Comparison of ENCODE assay signal across 8 cellular contexts in genomic region chr2:74199275-74199701, GRCh38. TPM values are rescaled to one million over a fixed set of nuclear protein-coding genes. Genes with fewer than 3 reads are reported as not detected.
DNase-seq lines count a peak whose midpoint lies in the region; ATAC-seq and TF ChIP-seq lines count a peak whose summit lies in the region.

No MANE protein-coding gene starts in this region.

- H3K27ac ChIP-seq in ectodermal cell (ENCODE audit: insufficient read depth, low read depth, low read length, poor library complexity, severe bottlenecking) (peak overlapping the region; percentile 99), neural cell (ENCODE audit: low read length) (peak overlapping the region; percentile 45)

- H3K4me3 ChIP-seq in ectodermal cell (ENCODE audit: insufficient read depth, low read depth, low read length) (peak overlapping the region; percentile 83), neural cell (ENCODE audit: low read length) (peak overlapping the region; percentile 97)

- DNase-seq in CD1c-positive myeloid dendritic cell (ENCODE audit: extremely low spot score) (peak; percentile 27), MV-4-11 (lab: John Stamatoyannopoulos, UW) (peak; percentile 52), HPDE6-E6E7 (ENCODE audit: extremely low spot score) (no peak), HuH-7.5 (ENCODE audit: low spot score) (no peak)
- DNase-seq in effector CD8-positive, alpha-beta T cell (lab: John Stamatoyannopoulos, UW): no peak

- H3K4me1 ChIP-seq in ectodermal cell (ENCODE audit: control insufficient read depth, insufficient read depth, low read length): peaks cover 9% of the 10 kb centered on the region

- H3K36me3 ChIP-seq in ectodermal cell (ENCODE audit: control insufficient read depth, insufficient read depth, low read length) (no peaks in the 10 kb centered on the region), neural cell (ENCODE audit: insufficient read depth, low read length) (no peaks in the 10 kb centered on the region)

- WGBS in ectodermal cell, 2 experiments: 0 to 1% methylated on average over 18 to 19 of the region's 20 CpGs

- H3F3A ChIP-seq in neural cell (ENCODE audit: insufficient read depth, low read length, poor library complexity, severe bottlenecking): peaks cover 5% of the 10 kb centered on the region

- TF ChIP-seq EP300 in neural cell (conservative IDR thresholded peaks at IDR 0.05; ENCODE audit: poor library complexity, severe bottlenecking): no peak

- H3K27me3 ChIP-seq in ectodermal cell (ENCODE audit: control insufficient read depth, insufficient read depth, low read length, poor library complexity, severe bottlenecking) (no peaks in the 10 kb centered on the region), neural cell (ENCODE audit: insufficient read depth, low read depth, low read length) (no peaks in the 10 kb centered on the region)

- H2AFZ ChIP-seq in neural cell (ENCODE audit: low read depth, low read length): peak overlapping the region; percentile 94

- no peak for TF ChIP-seq RAD21 in neural cell (conservative IDR thresholded peaks at IDR 0.05)

- H3K9ac ChIP-seq in neural cell (ENCODE audit: low read length): peak overlapping the region; percentile 79

- no peaks in the 10 kb centered on the region for H4K20me1 ChIP-seq in neural cell (ENCODE audit: insufficient read depth)

- TF ChIP-seq CTCF in neural cell (IDR thresholded peaks at IDR 0.05; ENCODE audit: poor library complexity, severe bottlenecking): peak; percentile 11

- no peaks in the 10 kb centered on the region for H3K9me2 ChIP-seq in neural cell (ENCODE audit: insufficient read depth, low read length)

- H3K79me2 ChIP-seq in neural cell (replicated peaks; ENCODE audit: insufficient read depth, low read length): peaks cover 24% of the 10 kb centered on the region

- no peak for ATAC-seq in GM21576 (IDR thresholded peaks at IDR 0.05; ENCODE audit: unreplicated experiment)

- H3K9me3 ChIP-seq in ectodermal cell (ENCODE audit: control insufficient read depth, low read length) (no peaks in the 10 kb centered on the region), neural cell (ENCODE audit: low read length) (no peaks in the 10 kb centered on the region)

- H3K4me2 ChIP-seq in neural cell (ENCODE audit: low read length): peak overlapping the region; percentile 92

TF ChIP-seq in neural cell, 6 proteins besides CTCF, POLR2A, EP300 and RAD21:
- TF ChIP-seq POLR2AphosphoS5 (IDR thresholded peaks at IDR 0.05) (no peak), EZH2 (IDR thresholded peaks at IDR 0.05; ENCODE audit: borderline replicate concordance, insufficient read depth, low read length, poor library complexity, severe bottlenecking) (no peak), MXI1 (conservative IDR thresholded peaks at IDR 0.05; ENCODE audit: poor library complexity, severe bottlenecking) (no peak), SMC3 (conservative IDR thresholded peaks at IDR 0.05; ENCODE audit: poor library complexity) (no peak), TAF1 (IDR thresholded peaks at IDR 0.05; ENCODE audit: low read depth) (no peak)
- TF ChIP-seq, protein P1, sequence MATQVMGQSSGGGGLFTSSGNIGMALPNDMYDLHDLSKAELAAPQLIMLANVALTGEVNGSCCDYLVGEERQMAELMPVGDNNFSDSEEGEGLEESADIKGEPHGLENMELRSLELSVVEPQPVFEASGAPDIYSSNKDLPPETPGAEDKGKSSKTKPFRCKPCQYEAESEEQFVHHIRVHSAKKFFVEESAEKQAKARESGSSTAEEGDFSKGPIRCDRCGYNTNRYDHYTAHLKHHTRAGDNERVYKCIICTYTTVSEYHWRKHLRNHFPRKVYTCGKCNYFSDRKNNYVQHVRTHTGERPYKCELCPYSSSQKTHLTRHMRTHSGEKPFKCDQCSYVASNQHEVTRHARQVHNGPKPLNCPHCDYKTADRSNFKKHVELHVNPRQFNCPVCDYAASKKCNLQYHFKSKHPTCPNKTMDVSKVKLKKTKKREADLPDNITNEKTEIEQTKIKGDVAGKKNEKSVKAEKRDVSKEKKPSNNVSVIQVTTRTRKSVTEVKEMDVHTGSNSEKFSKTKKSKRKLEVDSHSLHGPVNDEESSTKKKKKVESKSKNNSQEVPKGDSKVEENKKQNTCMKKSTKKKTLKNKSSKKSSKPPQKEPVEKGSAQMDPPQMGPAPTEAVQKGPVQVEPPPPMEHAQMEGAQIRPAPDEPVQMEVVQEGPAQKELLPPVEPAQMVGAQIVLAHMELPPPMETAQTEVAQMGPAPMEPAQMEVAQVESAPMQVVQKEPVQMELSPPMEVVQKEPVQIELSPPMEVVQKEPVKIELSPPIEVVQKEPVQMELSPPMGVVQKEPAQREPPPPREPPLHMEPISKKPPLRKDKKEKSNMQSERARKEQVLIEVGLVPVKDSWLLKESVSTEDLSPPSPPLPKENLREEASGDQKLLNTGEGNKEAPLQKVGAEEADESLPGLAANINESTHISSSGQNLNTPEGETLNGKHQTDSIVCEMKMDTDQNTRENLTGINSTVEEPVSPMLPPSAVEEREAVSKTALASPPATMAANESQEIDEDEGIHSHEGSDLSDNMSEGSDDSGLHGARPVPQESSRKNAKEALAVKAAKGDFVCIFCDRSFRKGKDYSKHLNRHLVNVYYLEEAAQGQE (IDR thresholded peaks at IDR 0.05; ENCODE audit: borderline replicate concordance): no peak
TF ChIP-seq in neural cell: peak in this region for 0.

RNA-seq across cellular contexts. Expression of gene MTHFD2, which starts 0.9 kb away (rescaled TPM):
- polyA plus RNA-seq in ectodermal cell (2013, experiment 1 of 4): 97.2 TPM
- polyA plus RNA-seq in ectodermal cell (2013, experiment 2 of 4): 87.0 TPM
- 66.2 TPM for polyA plus RNA-seq in ectodermal cell (2013, experiment 3 of 4)
- 69.4 TPM for polyA plus RNA-seq in ectodermal cell (2013, experiment 4 of 4)
- 19.3 and 26.3 TPM in 2 replicates for polyA plus RNA-seq in neural cell
- 16.3 and 19.2 TPM in 2 replicates for polyA minus RNA-seq in neural cell

RNA-seq across cellular contexts. Expression of gene MOB1A, which starts 20.6 kb away (rescaled TPM):
- polyA plus RNA-seq in ectodermal cell (2013, experiment 1 of 4): 93.6 TPM
- 96.2 TPM for polyA plus RNA-seq in ectodermal cell (2013, experiment 2 of 4)
- 75.3 TPM for polyA plus RNA-seq in ectodermal cell (2013, experiment 3 of 4)
- 83.6 TPM for polyA plus RNA-seq in ectodermal cell (2013, experiment 4 of 4)
- 27.4 and 39.2 TPM in 2 replicates for polyA plus RNA-seq in neural cell
- 53.1 and 63.6 TPM in 2 replicates for polyA minus RNA-seq in neural cell

RNA-seq across cellular contexts. Expression of gene BOLA3, which starts 51.6 kb away (rescaled TPM):
- 53.8 TPM for polyA plus RNA-seq in ectodermal cell (2013, experiment 1 of 4)
- polyA plus RNA-seq in ectodermal cell (2013, experiment 2 of 4): 47.5 TPM
- polyA plus RNA-seq in ectodermal cell (2013, experiment 3 of 4): 62.6 TPM
- polyA plus RNA-seq in ectodermal cell (2013, experiment 4 of 4): 74.5 TPM
- polyA plus RNA-seq in neural cell: 89.1 and 132 TPM in 2 replicates
- 34.3 and 35.2 TPM in 2 replicates for polyA minus RNA-seq in neural cell

Comparison
In these comparisons a context has a peak if more than half of its experiments do, and no peak if none do; other contexts are left out.
1. DNase-seq: peak in CD1c-positive myeloid dendritic cell (single experiment) and MV-4-11 (single experiment); none in effector CD8-positive, alpha-beta T cell (single experiment), HPDE6-E6E7 (single experiment) and HuH-7.5 (single experiment).